21 cellular contexts compared by ENCODE assay signal in the genomic region with DNA sequence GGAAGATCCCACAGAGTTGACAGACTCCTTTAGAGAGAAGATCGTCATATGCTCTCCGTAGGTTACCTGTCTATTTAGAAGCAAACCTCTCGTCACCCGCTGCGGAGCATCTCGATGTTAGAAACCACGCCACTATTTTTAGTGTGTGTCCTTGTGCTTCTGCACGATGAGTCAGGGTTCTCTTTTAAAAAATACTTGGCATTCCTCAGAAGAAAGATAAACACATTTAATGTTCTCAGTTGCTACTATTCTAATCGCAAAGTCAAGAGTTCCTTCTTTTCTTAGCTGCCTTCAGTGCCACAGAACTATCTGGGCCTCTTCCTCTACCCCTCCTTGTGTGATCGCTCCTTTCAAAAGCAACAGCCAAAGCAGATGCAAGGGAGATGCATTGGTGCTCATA.
DNase-seq lines count a peak whose midpoint lies in the region; ATAC-seq and TF ChIP-seq lines count a peak whose summit lies in the region.
"Had no signal": no experiment of that assay in that cellular context is flagged by ENCODE, and none has a peak within 500 bp of the region (broad histone marks: within the 10 kb centered on the region; RNA-seq: fewer than 3 reads in every experiment).

No MANE protein-coding gene starts in this region.

- WGBS in heart left ventricle, 4 donors, result 38 to 55% (median 45%) methylated on average over 10 of the region's 10 CpGs
- no CpG with 5 or more reads among the region's 10 CpGs for WGBS in mesendoderm (ENCODE audit: extremely low coverage, insufficient coverage, low lambda C conversion rate)

- H2BK5ac ChIP-seq in mesendoderm (ENCODE audit: low read length), result no peak overlapping the region

- H3K4me1 ChIP-seq in heart left ventricle, result peaks cover 0 to 16% (median 1%) of the 10 kb centered on the region in 12 donors
- no peaks in the 10 kb centered on the region for H3K4me1 ChIP-seq in mesendoderm (ENCODE audit: control insufficient read depth, low read depth, low read length)
- H3K4me1 ChIP-seq: A549, upper lobe of right lung had no signal

- no peak for TF ChIP-seq POLR2A in heart left ventricle (IDR thresholded peaks at IDR 0.05)
- no peak for TF ChIP-seq POLR2A in erythroblast (IDR thresholded peaks at IDR 0.05; ENCODE audit: low read length)

- H2AK5ac ChIP-seq in mesendoderm (ENCODE audit: low read length), result no peak overlapping the region

- H3K18ac ChIP-seq in mesendoderm (ENCODE audit: low read length), result no peak overlapping the region

- H3K4me2 ChIP-seq in mesendoderm (ENCODE audit: low read length), result no peak overlapping the region
- H3K4me2 ChIP-seq: A549 had no signal

- ATAC-seq in heart left ventricle, result peak in 3 of 4 donors; percentile 39 to 41 (median 39)
- no peak for ATAC-seq in Right ventricle myocardium inferior
- ATAC-seq: A549; activated T-cell treated with anti-CD3 and anti-CD28 coated beads, Interleukin-2, amount 50 U/mL, for 72 hours; mucosa of descending colon; stimulated activated naive B cell treated with anti-CD40 and anti-IgM and Interleukin-4, amounts not matched to agents 10 μg/mL and 1 μg/mL and 100 μg/mL, for 72 hours; upper lobe of right lung had no signal

- H3K9me3 ChIP-seq in heart left ventricle, result peaks cover 0 to 5% (median 0%) of the 10 kb centered on the region in 12 donors
- H3K9me3 ChIP-seq in MG63, result no peaks in the 10 kb centered on the region
- H3K9me3 ChIP-seq: A549, mucosa of descending colon, upper lobe of right lung had no signal

- no peak overlapping the region for H3K4ac ChIP-seq in mesendoderm (ENCODE audit: low read depth, low read length)

- intact Hi-C loops in heart left ventricle (cut with DNase I) (no loop called here), Right ventricle myocardium inferior (cut with DNase I) (no loop called here)
- intact Hi-C loops in activated T-helper 2 cell treated with anti-CD3 and anti-CD28 coated beads, Interferon-gamma antibody, Interleukin-2, Interleukin-4, amounts not matched to agents 10 μg/mL and 5 μg/mL and 100 μg/mL, durations not matched to agents 14 hours and 24 hours and 36 hours (cut with micrococcal nuclease), result no loop called here

- no peak overlapping the region for H3K23ac ChIP-seq in mesendoderm (ENCODE audit: low read length)

- H3K4me1 Mint-ChIP-seq in activated T-helper 2 cell treated with anti-CD3 and anti-CD28 coated beads, Interferon-gamma antibody, Interleukin-2, Interleukin-4, amounts not matched to agents 10 μg/mL and 5 μg/mL and 100 μg/mL, durations not matched to agents 14 hours and 24 hours and 36 hours (ENCODE audit: low read depth), result no peaks in the 10 kb centered on the region
- H3K4me1 Mint-ChIP-seq: activated naive CD8-positive, alpha-beta T cell treated with anti-CD3 and anti-CD28 coated beads for 36 hours had no signal

- peaks cover 3% of the 10 kb centered on the region for H3K27me3 Mint-ChIP-seq in activated T-helper 2 cell treated with anti-CD3 and anti-CD28 coated beads, Interferon-gamma antibody, Interleukin-2, Interleukin-4, amounts not matched to agents 10 μg/mL and 5 μg/mL and 100 μg/mL, durations not matched to agents 14 hours and 24 hours and 36 hours (ENCODE audit: low read depth)
- H3K27me3 Mint-ChIP-seq: activated CD4-positive, alpha-beta memory T cell treated with anti-CD3 and anti-CD28 coated beads for 36 hours; activated naive CD8-positive, alpha-beta T cell treated with anti-CD3 and anti-CD28 coated beads for 36 hours; CD4-positive, alpha-beta T cell; stimulated activated naive B cell treated with anti-CD40 and anti-IgM and Interleukin-4, amounts not matched to agents 10 μg/mL and 1 μg/mL and 100 μg/mL, for 72 hours had no signal

- no peaks in the 10 kb centered on the region for H3K36me3 ChIP-seq in heart left ventricle
- no peaks in the 10 kb centered on the region for H3K36me3 ChIP-seq in mesendoderm (ENCODE audit: control insufficient read depth, insufficient read depth, low read length)
- H3K36me3 ChIP-seq in MG63, result no peaks in the 10 kb centered on the region
- H3K36me3 ChIP-seq: upper lobe of right lung had no signal

- no peaks in the 10 kb centered on the region for H3K27me3 ChIP-seq in heart left ventricle
- H3K27me3 ChIP-seq in mesendoderm (ENCODE audit: insufficient read depth, low read length, poor library complexity), result no peaks in the 10 kb centered on the region
- H3K27me3 ChIP-seq in MG63, result no peaks in the 10 kb centered on the region
- H3K27me3 ChIP-seq: upper lobe of right lung had no signal

- no peak overlapping the region for H3K56ac ChIP-seq in mesendoderm (ENCODE audit: low read length)

- H2BK120ac ChIP-seq in mesendoderm (ENCODE audit: low read depth, low read length), result no peak overlapping the region

- H3K27ac ChIP-seq in heart left ventricle (no peak overlapping the region), coronary artery (peak overlapping the region; percentile 11 to 79), mesendoderm (ENCODE audit: low read depth, low read length) (no peak overlapping the region)
- H3K27ac ChIP-seq: A549, parathyroid adenoma, upper lobe of right lung had no signal

- no peaks in the 10 kb centered on the region for H3K9me3 Mint-ChIP-seq in activated T-helper 2 cell treated with anti-CD3 and anti-CD28 coated beads, Interferon-gamma antibody, Interleukin-2, Interleukin-4, amounts not matched to agents 10 μg/mL and 5 μg/mL and 100 μg/mL, durations not matched to agents 14 hours and 24 hours and 36 hours
- H3K9me3 Mint-ChIP-seq: activated naive CD8-positive, alpha-beta T cell treated with anti-CD3 and anti-CD28 coated beads for 36 hours had no signal

- DNase-seq in heart left ventricle (no peak), Right ventricle myocardium inferior (ENCODE audit: missing footprints) (no peak), coronary artery (ENCODE audit: low spot score) (no peak), mesendoderm (peak; percentile 10), medulla oblongata (ENCODE audit: extremely low spot score) (no peak), MG63 (no peak), erythroblast (lab: John Stamatoyannopoulos, UW) (no peak)
- no peak for DNase-seq in activated T-helper 2 cell treated with anti-CD3 and anti-CD28 coated beads, Interferon-gamma antibody, Interleukin-2, Interleukin-4, amounts not matched to agents 10 μg/mL and 5 μg/mL and 100 μg/mL, durations not matched to agents 14 hours and 24 hours and 36 hours (ENCODE audit: low spot score)
- DNase-seq: activated CD4-positive, alpha-beta memory T cell treated with anti-CD3 and anti-CD28 coated beads for 36 hours; activated naive CD8-positive, alpha-beta T cell treated with anti-CD3 and anti-CD28 coated beads for 36 hours; activated T-cell treated with anti-CD3 and anti-CD28 coated beads, Interleukin-2, amount 50 U/mL, for 72 hours; CD4-positive, alpha-beta T cell; DMS79; KBM-7; mucosa of descending colon; NCI-H1105 treated with DMSO at 0.1 percent for 48 hours; NCI-H2171; stimulated activated naive B cell treated with anti-CD40 and anti-IgM and Interleukin-4, amounts not matched to agents 10 μg/mL and 1 μg/mL and 100 μg/mL, for 72 hours; upper lobe of right lung had no signal

- H4K5ac ChIP-seq in mesendoderm (ENCODE audit: low read length), result no peak overlapping the region

- no peak overlapping the region for H2BK15ac ChIP-seq in mesendoderm (replicated peaks; ENCODE audit: low read depth)

- no peak overlapping the region for H3K4me3 ChIP-seq in heart left ventricle
- peak overlapping the region; percentile 33 for H3K4me3 ChIP-seq in coronary artery
- no peak overlapping the region for H3K4me3 ChIP-seq in mesendoderm (ENCODE audit: low read length)
- H3K4me3 ChIP-seq in MG63, result no peak overlapping the region
- H3K4me3 ChIP-seq: A549, mucosa of descending colon, upper lobe of right lung had no signal

- H3K27ac Mint-ChIP-seq in activated T-helper 2 cell treated with anti-CD3 and anti-CD28 coated beads, Interferon-gamma antibody, Interleukin-2, Interleukin-4, amounts not matched to agents 10 μg/mL and 5 μg/mL and 100 μg/mL, durations not matched to agents 14 hours and 24 hours and 36 hours, result no peak overlapping the region
- H3K27ac Mint-ChIP-seq: activated CD4-positive, alpha-beta memory T cell treated with anti-CD3 and anti-CD28 coated beads for 36 hours; activated naive CD8-positive, alpha-beta T cell treated with anti-CD3 and anti-CD28 coated beads for 36 hours; activated T-cell treated with anti-CD3 and anti-CD28 coated beads, Interleukin-2, amount 50 U/mL, for 72 hours; CD4-positive, alpha-beta T cell; stimulated activated naive B cell treated with anti-CD40 and anti-IgM and Interleukin-4, amounts not matched to agents 10 μg/mL and 1 μg/mL and 100 μg/mL, for 72 hours had no signal

- no peaks in the 10 kb centered on the region for H3K79me1 ChIP-seq in mesendoderm (ENCODE audit: low read length)

- no peak overlapping the region for H3K4me3 Mint-ChIP-seq in activated T-helper 2 cell treated with anti-CD3 and anti-CD28 coated beads, Interferon-gamma antibody, Interleukin-2, Interleukin-4, amounts not matched to agents 10 μg/mL and 5 μg/mL and 100 μg/mL, durations not matched to agents 14 hours and 24 hours and 36 hours (ENCODE audit: low read depth)
- H3K4me3 Mint-ChIP-seq: activated CD4-positive, alpha-beta memory T cell treated with anti-CD3 and anti-CD28 coated beads for 36 hours; activated naive CD8-positive, alpha-beta T cell treated with anti-CD3 and anti-CD28 coated beads for 36 hours; activated T-cell treated with anti-CD3 and anti-CD28 coated beads, Interleukin-2, amount 50 U/mL, for 72 hours; CD4-positive, alpha-beta T cell; stimulated activated naive B cell treated with anti-CD40 and anti-IgM and Interleukin-4, amounts not matched to agents 10 μg/mL and 1 μg/mL and 100 μg/mL, for 72 hours had no signal

- no peak overlapping the region for H4K8ac ChIP-seq in mesendoderm (ENCODE audit: low read depth, low read length)

- H3K36me3 Mint-ChIP-seq in activated T-helper 2 cell treated with anti-CD3 and anti-CD28 coated beads, Interferon-gamma antibody, Interleukin-2, Interleukin-4, amounts not matched to agents 10 μg/mL and 5 μg/mL and 100 μg/mL, durations not matched to agents 14 hours and 24 hours and 36 hours (ENCODE audit: low read depth), result no peaks in the 10 kb centered on the region

- H3K9ac ChIP-seq in mesendoderm (ENCODE audit: low read length), result no peak overlapping the region
- H3K9ac ChIP-seq: parathyroid adenoma had no signal

- no peak for TF ChIP-seq CTCF in heart left ventricle (IDR thresholded peaks at IDR 0.05)
- no peak for TF ChIP-seq CTCF in coronary artery (IDR thresholded peaks at IDR 0.05)

- no peaks in the 10 kb centered on the region for H3K79me2 ChIP-seq in mesendoderm (ENCODE audit: control insufficient read depth, insufficient read depth, low read length)
- H3K79me2 ChIP-seq: parathyroid adenoma had no signal

Comparison
In these comparisons a context has a peak if more than half of its experiments do, and no peak if none do; other contexts are left out.
1. H3K27ac ChIP-seq: peak in coronary artery (2 of 2); none in heart left ventricle (0 of 12) and mesendoderm (single experiment).